In genomic region chr7:106471686-106472440, GRCh38 we compare ENCODE assay signal across 16 cellular contexts.
"Had no signal": no experiment of that assay in that cellular context is flagged by ENCODE, and none has a peak within 500 bp of the region (broad histone marks: within the 10 kb centered on the region; RNA-seq: fewer than 3 reads in every experiment).

No MANE protein-coding gene starts in this region.

- H3K4me3 ChIP-seq: gastrocnemius medialis, heart right ventricle, right atrium auricular region, sigmoid colon, skin epidermis had no signal

- FAIRE-seq: islet of Langerhans had no signal

- DNase-seq: erythroblast; gastrocnemius medialis; heart right ventricle; hypothalamus; natural killer cell; sigmoid colon; stimulated activated CD4-positive, alpha-beta T cell treated with anti-CD3 and anti-CD28 coated beads, Interleukin-2, amount 100 ng/mL, for 24 hours; stimulated activated CD4-positive, alpha-beta T cell treated with anti-CD3 and anti-CD28 coated beads, Interleukin-4, amount 100 ng/mL, for 4 hours; stimulated activated naive B cell treated with anti-CD40 and anti-IgM and Interleukin-4, amounts not matched to agents 10 μg/mL and 1 μg/mL and 100 μg/mL, for 72 hours; trophoblast cell had no signal

- H3K27ac ChIP-seq: gastrocnemius medialis, heart right ventricle, right atrium auricular region, sigmoid colon had no signal

- H3K36me3 Mint-ChIP-seq: mesothelial cell of epicardium; natural killer cell; stimulated activated naive B cell treated with anti-CD40 and anti-IgM and Interleukin-4, amounts not matched to agents 10 μg/mL and 1 μg/mL and 100 μg/mL, for 72 hours had no signal

- H3K9me3 ChIP-seq: gastrocnemius medialis, heart right ventricle, right atrium auricular region, sigmoid colon had no signal

- H3K36me3 ChIP-seq: gastrocnemius medialis, heart right ventricle, right atrium auricular region, sigmoid colon had no signal

- H3K27me3 ChIP-seq: gastrocnemius medialis, heart right ventricle, right atrium auricular region, sigmoid colon had no signal

- H3K9me3 Mint-ChIP-seq: mesothelial cell of epicardium; natural killer cell; neural crest cell; stimulated activated naive B cell treated with anti-CD40 and anti-IgM and Interleukin-4, amounts not matched to agents 10 μg/mL and 1 μg/mL and 100 μg/mL, for 72 hours had no signal

- H3K4me1 Mint-ChIP-seq: mesothelial cell of epicardium, natural killer cell, neural crest cell had no signal

- H3K27ac Mint-ChIP-seq: mesothelial cell of epicardium; natural killer cell; stimulated activated naive B cell treated with anti-CD40 and anti-IgM and Interleukin-4, amounts not matched to agents 10 μg/mL and 1 μg/mL and 100 μg/mL, for 72 hours had no signal

- H3K4me3 Mint-ChIP-seq: mesothelial cell of epicardium; natural killer cell; neural crest cell; stimulated activated naive B cell treated with anti-CD40 and anti-IgM and Interleukin-4, amounts not matched to agents 10 μg/mL and 1 μg/mL and 100 μg/mL, for 72 hours had no signal

- H3K4me1 ChIP-seq: gastrocnemius medialis, right atrium auricular region had no signal

- ATAC-seq: gastrocnemius medialis; heart right ventricle; left lobe of liver; natural killer cell; stimulated activated naive B cell treated with anti-CD40 and anti-IgM and Interleukin-4, amounts not matched to agents 10 μg/mL and 1 μg/mL and 100 μg/mL, for 72 hours had no signal
